In the genomic region with DNA sequence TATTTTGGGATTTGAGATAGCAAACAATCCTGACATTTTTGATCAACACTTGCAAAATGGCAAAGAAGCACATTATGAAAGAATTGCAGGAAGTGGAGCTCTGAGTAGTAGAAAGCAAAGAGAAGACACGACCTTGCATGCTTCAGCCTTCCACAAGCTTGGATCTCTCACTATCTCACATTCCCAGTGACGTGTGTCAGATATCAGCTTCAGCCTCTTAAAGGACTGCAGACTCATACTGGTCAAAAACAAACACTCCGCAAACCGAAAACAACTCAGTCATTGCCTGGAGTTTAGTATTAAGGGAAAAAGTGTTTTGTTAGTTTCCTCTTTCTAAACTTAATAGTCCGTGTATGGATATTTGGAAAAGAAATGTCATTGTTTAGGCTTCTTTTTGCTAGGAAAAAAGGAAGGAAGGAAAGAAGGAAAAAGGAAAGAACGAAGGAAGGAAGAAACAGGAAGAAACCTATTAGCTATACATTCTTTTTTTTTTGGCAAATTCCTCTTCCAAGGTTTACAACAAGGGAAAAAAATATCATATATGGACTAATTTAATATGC, we compare ENCODE assay signal across 9 cellular contexts. TPM values are rescaled to one million over a fixed set of nuclear protein-coding genes. Genes with fewer than 3 reads are reported as not detected.
DNase-seq lines count a peak whose midpoint lies in the region; ATAC-seq and TF ChIP-seq lines count a peak whose summit lies in the region.
"Had no signal": no experiment of that assay in that cellular context is flagged by ENCODE, and none has a peak within 500 bp of the region (broad histone marks: within the 10 kb centered on the region; RNA-seq: fewer than 3 reads in every experiment).

No MANE protein-coding gene starts in this region.

- peak overlapping the region; percentile 54 for H3K4me2 ChIP-seq in parathyroid adenoma (ENCODE audit: low read length)

- H3K4me1 ChIP-seq in SJSA1 (replicated peaks) (peaks cover 28% of the 10 kb centered on the region), parathyroid adenoma (peaks cover 21% of the 10 kb centered on the region)

- H3K9me3 Mint-ChIP-seq in Calu3 (ENCODE audit: low read depth, unreplicated experiment), result no peaks in the 10 kb centered on the region
- H3K9me3 Mint-ChIP-seq in T-cell, result no peaks in the 10 kb centered on the region
- H3K9me3 Mint-ChIP-seq in CD4-positive, alpha-beta T cell, result no peaks in the 10 kb centered on the region

- CTCF ChIA-PET in Calu3 (lab: Charles Lee) (interaction anchor here (0.9 to 1.8 kb wide), 3 partner anchors 12 to 48 kb away, joined by 3 to 4 read pairs (median 3); no protein-coding TSS in a partner anchor), T-cell (lab: Charles Lee) (no interaction called here)
- CTCF ChIA-PET in CD4-positive, alpha-beta T cell (lab: Charles Lee), result no interaction called here

- peak overlapping the region; percentile 34 for H3K4me3 ChIP-seq in SJSA1
- H3K4me3 ChIP-seq in fibroblast of villous mesenchyme (ENCODE audit: low read depth, low read length), result peak overlapping the region; percentile 42
- peak overlapping the region; percentile 53 for H3K4me3 ChIP-seq in parathyroid adenoma (ENCODE audit: low read depth, low read length)
- H3K4me3 ChIP-seq in WERI-Rb-1 (ENCODE audit: low read depth, low read length), result no peak overlapping the region

- peak overlapping the region; percentile 97 for H3K27ac ChIP-seq in SJSA1
- peak overlapping the region; percentile 74 for H3K27ac ChIP-seq in parathyroid adenoma
- H3K27ac ChIP-seq in CD4-positive, alpha-beta T cell (ENCODE audit: low read depth, low read length), result no peak overlapping the region
- no peak overlapping the region for H3K27ac ChIP-seq in WERI-Rb-1

- peak overlapping the region; percentile 46 for H3K4me3 Mint-ChIP-seq in Calu3 (ENCODE audit: low read depth, unreplicated experiment)
- peak overlapping the region in 1 of 3 donors; percentile 16 for H3K4me3 Mint-ChIP-seq in T-cell
- H3K4me3 Mint-ChIP-seq in CD4-positive, alpha-beta T cell, result no peak overlapping the region

- no peaks in the 10 kb centered on the region for H3K9me3 ChIP-seq in SJSA1 (replicated peaks)
- no peaks in the 10 kb centered on the region for H3K9me3 ChIP-seq in parathyroid adenoma (ENCODE audit: control insufficient read depth, low read length)
- no peaks in the 10 kb centered on the region for H3K9me3 ChIP-seq in CD4-positive, alpha-beta T cell (ENCODE audit: control insufficient read depth, low read length)
- H3K9me3 ChIP-seq in WERI-Rb-1 (ENCODE audit: severe bottlenecking), result no peaks in the 10 kb centered on the region

- H3K36me3 Mint-ChIP-seq in Calu3 (ENCODE audit: insufficient read depth, unreplicated experiment) (no peaks in the 10 kb centered on the region), T-cell (no peaks in the 10 kb centered on the region)
- no peaks in the 10 kb centered on the region for H3K36me3 Mint-ChIP-seq in CD4-positive, alpha-beta T cell (ENCODE audit: low read depth)

- DNase-seq in Calu3, result peak; percentile 33
- DNase-seq in SJSA1 (ENCODE audit: low read depth in 1 of 2, low spot score in 2 of 2), result peak; percentile 65 to 75
- peak; percentile 92 for DNase-seq in fibroblast of villous mesenchyme (ENCODE audit: low read depth)
- DNase-seq in T-cell, result no peak
- DNase-seq in CD4-positive, alpha-beta T cell, result no peak
- no peak for DNase-seq in WERI-Rb-1
- DNase-seq: foreskin melanocyte had no signal

- POLR2A ChIA-PET in T-cell (lab: Charles Lee), result no interaction called here
- POLR2A ChIA-PET in CD4-positive, alpha-beta T cell (lab: Charles Lee), result no interaction called here

- TF ChIP-seq CTCF in Calu3 (IDR thresholded peaks at IDR 0.05; ENCODE audit: unreplicated experiment) (no peak), fibroblast of villous mesenchyme (IDR thresholded peaks at IDR 0.05; ENCODE audit: insufficient read depth, low read depth, low read length) (no peak), parathyroid adenoma (IDR thresholded peaks at IDR 0.05) (no peak), WERI-Rb-1 (IDR thresholded peaks at IDR 0.05; ENCODE audit: low read depth, low read length) (no peak)
- no peak for TF ChIP-seq CTCF in CD4-positive, alpha-beta T cell (IDR thresholded peaks at IDR 0.05)

- H3K36me3 ChIP-seq in SJSA1 (no peaks in the 10 kb centered on the region), parathyroid adenoma (ENCODE audit: control insufficient read depth, insufficient read depth, low read length) (no peaks in the 10 kb centered on the region), WERI-Rb-1 (no peaks in the 10 kb centered on the region)

- H3K4me1 Mint-ChIP-seq in Calu3 (ENCODE audit: low read depth, unreplicated experiment) (peaks cover 37% of the 10 kb centered on the region), T-cell (peaks cover 1 to 5% (median 1%) of the 10 kb centered on the region in 3 donors)
- peaks cover 4% of the 10 kb centered on the region for H3K4me1 Mint-ChIP-seq in CD4-positive, alpha-beta T cell (ENCODE audit: low read depth)

- intact Hi-C loops in Calu3 (cut with micrococcal nuclease; ENCODE audit: unreplicated experiment), result loop anchor here (5.0 kb wide), 1 partner anchor 36 kb away; no protein-coding TSS in a partner anchor
- intact Hi-C loops in CD4-positive, alpha-beta T cell (cut with DNase I, micrococcal nuclease), result no loop called here

- H3K79me2 ChIP-seq in parathyroid adenoma, result no peaks in the 10 kb centered on the region

- H3K9ac ChIP-seq in parathyroid adenoma, result no peak overlapping the region

- no peaks in the 10 kb centered on the region for H3K27me3 Mint-ChIP-seq in Calu3 (ENCODE audit: unreplicated experiment)
- no peaks in the 10 kb centered on the region for H3K27me3 Mint-ChIP-seq in T-cell
- H3K27me3 Mint-ChIP-seq in CD4-positive, alpha-beta T cell, result no peaks in the 10 kb centered on the region

- H3K27ac Mint-ChIP-seq in Calu3 (ENCODE audit: unreplicated experiment), result peak overlapping the region; percentile 76
- H3K27ac Mint-ChIP-seq in T-cell, result no peak overlapping the region
- H3K27ac Mint-ChIP-seq in CD4-positive, alpha-beta T cell, result no peak overlapping the region

- TF ChIP-seq POLR2A in GM18505 (IDR thresholded peaks at IDR 0.05; ENCODE audit: borderline replicate concordance, extremely low read depth, insufficient read depth, insufficient read length), result no peak

- H3K27me3 ChIP-seq in SJSA1 (replicated peaks) (no peaks in the 10 kb centered on the region), parathyroid adenoma (ENCODE audit: control insufficient read depth, insufficient read depth, low read length) (no peaks in the 10 kb centered on the region), WERI-Rb-1 (ENCODE audit: insufficient read depth, low read depth, severe bottlenecking) (no peaks in the 10 kb centered on the region)
- H3K27me3 ChIP-seq in CD4-positive, alpha-beta T cell (ENCODE audit: control insufficient read depth, insufficient read depth, low read length), result no peaks in the 10 kb centered on the region

- peak overlapping the region; percentile 77 for H2AFZ ChIP-seq in parathyroid adenoma

- BruUV-seq in Calu3 (replicated peaks; lab: Mats Ljungman, UMichigan), result no TSS peak

- no peak for ATAC-seq in GM18505 (IDR thresholded peaks at IDR 0.05; ENCODE audit: unreplicated experiment)
- no peak for ATAC-seq in T-cell (replicated peaks in 1 of 4)
- no peak for ATAC-seq in CD4-positive, alpha-beta T cell (ENCODE audit: poor library complexity)

RNA-seq across cellular contexts. Expression of a gene that starts 32.6 kb away (rescaled TPM):
- total RNA-seq in Calu3 (2022) (37.6 and 49.6 TPM in 2 replicates), fibroblast of villous mesenchyme (7.7 and 19.4 TPM in 2 replicates), T-cell (10 to 100 TPM; 20.7 to 43.7 (median 24.6) TPM)
- 0.87 TPM in 1 of 2 replicates, not detected in the other for total RNA-seq in SJSA1 (2014; rRNA removed; shearing (Covaris generic))
- total RNA-seq in CD4-positive, alpha-beta T cell, result 1 to 10 TPM; 7.4 to 8.2 TPM

RNA-seq across cellular contexts. Expression of a gene that starts 48.1 kb away (rescaled TPM):
- total RNA-seq in Calu3 (2022) (29.1 and 30.7 TPM in 2 replicates), fibroblast of villous mesenchyme (49.0 and 69.1 TPM in 2 replicates), T-cell (10 to 100 TPM; 31.7 to 43.8 (median 35.9) TPM)
- total RNA-seq in SJSA1 (2014; rRNA removed; shearing (Covaris generic)), result 58.3 and 62.4 TPM in 2 replicates
- 10 to 100 TPM; 38.9 to 40.6 TPM for total RNA-seq in CD4-positive, alpha-beta T cell

Comparison
In these comparisons a context has a peak if more than half of its experiments do, and no peak if none do; other contexts are left out.
1. DNase-seq: peak in Calu3 (single experiment), SJSA1 (2 of 2) and fibroblast of villous mesenchyme (single experiment); none in T-cell (0 of 34), CD4-positive, alpha-beta T cell (0 of 10) and WERI-Rb-1 (single experiment).
2. H3K27ac ChIP-seq: peak in SJSA1 (single experiment) and parathyroid adenoma (single experiment); none in CD4-positive, alpha-beta T cell (single experiment) and WERI-Rb-1 (single experiment).